ENCODE assay signal across 17 cellular contexts in genomic region chr2:169046440-169047151, GRCh38. TPM values are rescaled to one million over a fixed set of nuclear protein-coding genes. Genes with fewer than 3 reads are reported as not detected.
"Had no signal": no experiment of that assay in that cellular context is flagged by ENCODE, and none has a peak within 500 bp of the region (broad histone marks: within the 10 kb centered on the region; RNA-seq: fewer than 3 reads in every experiment).

No MANE protein-coding gene starts in this region.

- H3K4me3 ChIP-seq: ascending aorta, cardiac muscle cell, suprapubic skin, upper lobe of right lung had no signal

- FAIRE-seq: endothelial cell of umbilical vein had no signal

- H3K4me1 ChIP-seq: ascending aorta, upper lobe of right lung had no signal

- H3K36me3 ChIP-seq: ascending aorta, cardiac muscle cell, suprapubic skin, upper lobe of right lung, WERI-Rb-1 had no signal

- H3K9me3 ChIP-seq: upper lobe of right lung had no signal

- ATAC-seq: activated CD8-positive, alpha-beta T cell treated with anti-CD3 and anti-CD28 coated beads for 36 hours; activated naive CD8-positive, alpha-beta T cell treated with anti-CD3 and anti-CD28 coated beads, Interleukin-2, amount 50 U/mL, for 24 hours; T-cell had no signal

- H3K27ac ChIP-seq: ascending aorta, cardiac muscle cell, suprapubic skin, upper lobe of right lung, WERI-Rb-1 had no signal

- H3K27me3 ChIP-seq: ascending aorta, cardiac muscle cell, suprapubic skin, upper lobe of right lung had no signal

- DNase-seq: activated CD4-positive, alpha-beta T cell treated with anti-CD3 and anti-CD28 coated beads for 4 hours; activated CD8-positive, alpha-beta T cell treated with anti-CD3 and anti-CD28 coated beads for 36 hours; activated naive CD4-positive, alpha-beta T cell; activated naive CD8-positive, alpha-beta T cell treated with anti-CD3 and anti-CD28 coated beads, Interleukin-2, amount 50 U/mL, for 24 hours; hippocampal formation; stimulated activated CD4-positive, alpha-beta T cell treated with anti-CD3 and anti-CD28 coated beads, Interleukin-2, amount 100 ng/mL, for 24 hours; stimulated activated naive CD4-positive, alpha-beta T cell treated with Interleukin-2 at 50 U/mL for 16 hours; T-cell; upper lobe of right lung; WERI-Rb-1 had no signal

RNA-seq across cellular contexts. Expression of gene ABCB11, which starts 15.5 kb away (rescaled TPM):
- total RNA-seq: activated CD8-positive, alpha-beta T cell treated with anti-CD3 and anti-CD28 coated beads for 36 hours; activated T-helper 1 cell treated with anti-CD3 and anti-CD28 coated beads, Interleukin-12 subunit alpha, Interleukin-12 subunit beta, Interleukin-2, Interleukin-4 antibody, amounts not matched to agents 30 ng/mL and 10 ng/mL and 1 ng/mL, durations not matched to agents 14 hours and 24 hours and 36 hours; ascending aorta; osteoblast had no signal
- polyA plus RNA-seq: neural cell had no signal

RNA-seq across cellular contexts. Expression of gene DHRS9, which starts 22.8 kb away (rescaled TPM):
- total RNA-seq: activated CD8-positive, alpha-beta T cell treated with anti-CD3 and anti-CD28 coated beads for 36 hours; ascending aorta; cardiac muscle cell; endothelial cell of umbilical vein; osteoblast; T-cell had no signal
- polyA plus RNA-seq: neural cell had no signal
